In genomic region chr10:84837041-84837766, GRCh38 we compare ENCODE assay signal across 17 cellular contexts.
DNase-seq lines count a peak whose midpoint lies in the region; ATAC-seq and TF ChIP-seq lines count a peak whose summit lies in the region.
"Had no signal": no experiment of that assay in that cellular context is flagged by ENCODE, and none has a peak within 500 bp of the region (broad histone marks: within the 10 kb centered on the region; RNA-seq: fewer than 3 reads in every experiment).

No MANE protein-coding gene starts in this region.

- TF ChIP-seq POLR2A in heart left ventricle (IDR thresholded peaks at IDR 0.05) = no peak

- intact Hi-C loops in heart left ventricle (cut with DNase I) = no loop called here
- intact Hi-C loops in upper lobe of right lung (cut with DNase I) = no loop called here

- no peak for TF ChIP-seq CTCF in heart left ventricle (IDR thresholded peaks at IDR 0.05)
- no peak for TF ChIP-seq CTCF in upper lobe of right lung (IDR thresholded peaks at IDR 0.05)
- TF ChIP-seq CTCF in RWPE1 (conservative IDR thresholded peaks at IDR 0.05; ENCODE audit: low read depth) = no peak

- peaks cover 0 to 23% (median 0%) of the 10 kb centered on the region in 12 donors for H3K4me1 ChIP-seq in heart left ventricle
- H3K4me1 ChIP-seq in upper lobe of right lung = no peaks in the 10 kb centered on the region

- H3K4me3 ChIP-seq in heart left ventricle (no peak overlapping the region), upper lobe of right lung (no peak overlapping the region)

- H3K36me3 ChIP-seq in heart left ventricle (no peaks in the 10 kb centered on the region), upper lobe of right lung (no peaks in the 10 kb centered on the region)

- H3K27me3 ChIP-seq in heart left ventricle = peaks cover 0 to 2% (median 0%) of the 10 kb centered on the region in 9 donors
- no peaks in the 10 kb centered on the region for H3K27me3 ChIP-seq in upper lobe of right lung

- peak; percentile 19 for DNase-seq in NCI-H2227 (lab: John Stamatoyannopoulos, UW; ENCODE audit: unreplicated experiment)
- DNase-seq in NCI-H2227 treated with DMSO at 0.1 percent for 48 hours (lab: John Stamatoyannopoulos, UW) = no peak
- DNase-seq in NCI-H345 (lab: John Stamatoyannopoulos, UW) = peak; percentile 36
- peak in 4 of 5 donors; percentile 48 to 58 (median 52) for DNase-seq in heart left ventricle
- DNase-seq in upper lobe of right lung = no peak
- no peak for DNase-seq in HCEC 1CT
- no peak for DNase-seq in RWPE1 (ENCODE audit: low spot score)
- DNase-seq in activated CD4-positive, alpha-beta T cell treated with anti-CD3 and anti-CD28 coated beads, Interleukin-2, amount 50 U/mL, for 4 hours = no peak
- DNase-seq: C1 segment of cervical spinal cord, H7, KG1, NCI-H1105 treated with DMSO at 0.1 percent for 48 hours, NCI-H2171 treated with DMSO at 0.1 percent for 48 hours, NCI-H526, SHP77 treated with DMSO at 0.1 percent for 48 hours, T-helper 2 cell had no signal

- 19 to 38% (median 34%) methylated on average over 2 of the region's 2 CpGs for WGBS in heart left ventricle, 4 donors

- POLR2A ChIA-PET in RWPE1 (lab: Yijun Ruan, JAX; ENCODE audit: low non-redundant PET) = no interaction called here

- H3K27ac ChIP-seq in heart left ventricle (peak overlapping the region; percentile 27 to 95 (median 76)), upper lobe of right lung (no peak overlapping the region), RWPE1 (no peak overlapping the region)

- H3K9me3 ChIP-seq in heart left ventricle (no peaks in the 10 kb centered on the region), upper lobe of right lung (no peaks in the 10 kb centered on the region)

- CTCF ChIA-PET in RWPE1 (lab: Yijun Ruan, JAX) = interaction anchor here (0.6 kb wide), 2 partner anchors 54 to 297 kb away, joined by 3 read pairs; no protein-coding TSS in a partner anchor

- ATAC-seq in heart left ventricle (peak; percentile 93 to 96 (median 94)), upper lobe of right lung (peak; percentile 54)
- ATAC-seq: Panc1 had no signal

Comparison
In these comparisons a context has a peak if more than half of its experiments do, and no peak if none do; other contexts are left out.
1. DNase-seq: peak in NCI-H2227 (single experiment), NCI-H345 (single experiment) and heart left ventricle (4 of 5); none in NCI-H2227 treated with DMSO at 0.1 percent for 48 hours (single experiment), upper lobe of right lung (single experiment), HCEC 1CT (single experiment), RWPE1 (single experiment) and activated CD4-positive, alpha-beta T cell treated with anti-CD3 and anti-CD28 coated beads, Interleukin-2, amount 50 U/mL, for 4 hours (0 of 2).
2. H3K27ac ChIP-seq: peak in heart left ventricle (12 of 12); none in upper lobe of right lung (single experiment) and RWPE1 (single experiment).